11 cellular contexts compared by ENCODE assay signal in the genomic region with DNA sequence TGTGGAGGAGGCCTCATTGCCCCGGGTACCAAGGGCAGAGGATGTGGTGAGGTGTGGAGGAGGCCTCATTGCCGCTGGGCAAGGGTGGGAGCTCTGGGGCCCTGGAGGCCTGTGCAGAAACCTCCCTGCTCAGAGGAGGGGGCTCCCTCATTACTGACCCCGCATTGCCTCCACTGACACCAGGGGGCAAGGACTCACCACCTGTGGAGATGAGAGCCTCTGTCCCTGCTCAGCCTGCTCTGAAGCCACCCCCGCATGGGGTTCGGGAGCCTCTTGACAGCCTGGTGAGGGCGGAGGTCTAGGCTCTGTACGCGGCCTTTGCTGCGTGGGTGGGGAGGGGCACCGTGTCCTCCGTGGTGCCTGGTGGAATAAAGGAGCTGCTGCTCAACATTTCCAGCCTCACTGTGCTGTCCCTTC.
DNase-seq lines count a peak whose midpoint lies in the region; ATAC-seq and TF ChIP-seq lines count a peak whose summit lies in the region.
"Had no signal": no experiment of that assay in that cellular context is flagged by ENCODE, and none has a peak within 500 bp of the region (broad histone marks: within the 10 kb centered on the region; RNA-seq: fewer than 3 reads in every experiment).

No MANE protein-coding gene starts in this region.

- ATAC-seq in activated naive CD8-positive, alpha-beta T cell treated with anti-CD3 and anti-CD28 coated beads, Interleukin-2, amount 10 ng/mL, durations not matched to agents 7 days and 5 days (ENCODE audit: low read depth) = no peak
- no peak for ATAC-seq in lower lobe of right lung
- no peak for ATAC-seq in thoracic aorta (ENCODE audit: insufficient number of reproducible peaks, low FRiP score, low read depth)
- no peak for ATAC-seq in HG03175 (IDR thresholded peaks at IDR 0.05; ENCODE audit: unreplicated experiment)

- POLR2A ChIA-PET in activated naive CD8-positive, alpha-beta T cell treated with anti-CD3 and anti-CD28 coated beads, Interleukin-2, amount 10 ng/mL, durations not matched to agents 7 days and 5 days (lab: Charles Lee) = no interaction called here
- POLR2A ChIA-PET in OCI-LY7 (lab: Charles Lee) = no interaction called here

- no peak overlapping the region for H3K4me3 Mint-ChIP-seq in activated naive CD4-positive, alpha-beta T cell treated with anti-CD3 and anti-CD28 coated beads for 36 hours
- H3K4me3 Mint-ChIP-seq in activated naive CD8-positive, alpha-beta T cell treated with anti-CD3 and anti-CD28 coated beads, Interleukin-2, amount 10 ng/mL, durations not matched to agents 7 days and 5 days = no peak overlapping the region
- H3K4me3 Mint-ChIP-seq: HFFc6 had no signal

- H2AFZ ChIP-seq in OCI-LY7 (ENCODE audit: low read length) = no peak overlapping the region

- no peaks in the 10 kb centered on the region for H3K36me3 ChIP-seq in lower lobe of right lung
- H3K36me3 ChIP-seq in thoracic aorta = no peaks in the 10 kb centered on the region
- H3K36me3 ChIP-seq in OCI-LY7 (ENCODE audit: insufficient read depth, low read length) = no peaks in the 10 kb centered on the region

- peak; percentile 26 for DNase-seq in activated naive CD4-positive, alpha-beta T cell treated with anti-CD3 and anti-CD28 coated beads for 36 hours
- no peak for DNase-seq in activated naive CD4-positive, alpha-beta T cell (lab: John Stamatoyannopoulos, UW)
- no peak for DNase-seq in activated naive CD8-positive, alpha-beta T cell treated with anti-CD3 and anti-CD28 coated beads, Interleukin-2, amount 10 ng/mL, durations not matched to agents 7 days and 5 days
- DNase-seq in lower lobe of right lung = peak; percentile 23
- no peak for DNase-seq in thoracic aorta (ENCODE audit: low spot score)
- DNase-seq in NCI-H446 (lab: John Stamatoyannopoulos, UW) = no peak
- DNase-seq in OCI-LY7 (ENCODE audit: low spot score) = no peak
- DNase-seq: glutamatergic neuron, HFFc6, NCI-H526 had no signal

- intact Hi-C loops in activated naive CD4-positive, alpha-beta T cell treated with anti-CD3 and anti-CD28 coated beads for 36 hours (cut with micrococcal nuclease) = loop anchor here (2.0 to 10.0 kb wide), 3 partner anchors 118 to 336 kb away; no protein-coding TSS in a partner anchor
- intact Hi-C loops in lower lobe of right lung (cut with DNase I) (no loop called here), OCI-LY7 (cut with micrococcal nuclease; ENCODE audit: unreplicated experiment) (no loop called here)

- H3K4me2 ChIP-seq in OCI-LY7 (ENCODE audit: low read length) = no peak overlapping the region

- H3K9me2 ChIP-seq in OCI-LY7 (ENCODE audit: insufficient read depth, low read length) = no peaks in the 10 kb centered on the region

- H3K36me3 Mint-ChIP-seq in activated naive CD4-positive, alpha-beta T cell treated with anti-CD3 and anti-CD28 coated beads for 36 hours (ENCODE audit: low read depth) = no peaks in the 10 kb centered on the region
- H3K36me3 Mint-ChIP-seq in activated naive CD8-positive, alpha-beta T cell treated with anti-CD3 and anti-CD28 coated beads, Interleukin-2, amount 10 ng/mL, durations not matched to agents 7 days and 5 days = peaks cover 6% of the 10 kb centered on the region

- H3K27ac Mint-ChIP-seq in activated naive CD4-positive, alpha-beta T cell treated with anti-CD3 and anti-CD28 coated beads for 36 hours = peak overlapping the region; percentile 50
- peak overlapping the region; percentile 86 for H3K27ac Mint-ChIP-seq in activated naive CD8-positive, alpha-beta T cell treated with anti-CD3 and anti-CD28 coated beads, Interleukin-2, amount 10 ng/mL, durations not matched to agents 7 days and 5 days
- H3K27ac Mint-ChIP-seq: HFFc6 had no signal

- no peaks in the 10 kb centered on the region for H3K27me3 Mint-ChIP-seq in activated naive CD4-positive, alpha-beta T cell treated with anti-CD3 and anti-CD28 coated beads for 36 hours (ENCODE audit: low read depth)
- peaks cover 15% of the 10 kb centered on the region for H3K27me3 Mint-ChIP-seq in activated naive CD8-positive, alpha-beta T cell treated with anti-CD3 and anti-CD28 coated beads, Interleukin-2, amount 10 ng/mL, durations not matched to agents 7 days and 5 days

- no peaks in the 10 kb centered on the region for H3K4me1 ChIP-seq in lower lobe of right lung
- H3K4me1 ChIP-seq in thoracic aorta (ENCODE audit: control insufficient read depth in 1 of 2, low read depth in 2 of 2) = peaks cover 0 to 17% of the 10 kb centered on the region in 2 donors
- no peaks in the 10 kb centered on the region for H3K4me1 ChIP-seq in OCI-LY7 (ENCODE audit: insufficient read depth, low read length, poor library complexity, severe bottlenecking)

- CTCF ChIA-PET in activated naive CD4-positive, alpha-beta T cell treated with anti-CD3 and anti-CD28 coated beads for 36 hours (lab: Charles Lee) = interaction anchor here (1.5 to 2.5 kb wide), 2 partner anchors 36 to 67 kb away, joined by 3 to 8 read pairs; no protein-coding TSS in a partner anchor
- CTCF ChIA-PET in OCI-LY7 (lab: Charles Lee; ENCODE audit: unreplicated experiment) = no interaction called here

- H3K27ac ChIP-seq in lower lobe of right lung (no peak overlapping the region), thoracic aorta (peak overlapping the region; percentile 67 to 76), OCI-LY7 (ENCODE audit: low read depth, low read length, poor library complexity, severe bottlenecking) (no peak overlapping the region)

- H3K79me2 ChIP-seq in OCI-LY7 (ENCODE audit: insufficient read depth, low read depth, low read length) = no peaks in the 10 kb centered on the region

- peaks cover 63% of the 10 kb centered on the region for H3K4me1 Mint-ChIP-seq in activated naive CD4-positive, alpha-beta T cell treated with anti-CD3 and anti-CD28 coated beads for 36 hours (ENCODE audit: low read depth)
- H3K4me1 Mint-ChIP-seq in activated naive CD8-positive, alpha-beta T cell treated with anti-CD3 and anti-CD28 coated beads, Interleukin-2, amount 10 ng/mL, durations not matched to agents 7 days and 5 days = peaks cover 14% of the 10 kb centered on the region

- peaks cover 3% of the 10 kb centered on the region for H3K27me3 ChIP-seq in lower lobe of right lung (ENCODE audit: low read depth)
- no peaks in the 10 kb centered on the region for H3K27me3 ChIP-seq in thoracic aorta (replicated peaks; ENCODE audit: insufficient read depth)

- H3K4me3 ChIP-seq in lower lobe of right lung = no peak overlapping the region
- H3K4me3 ChIP-seq in thoracic aorta = no peak overlapping the region
- no peak overlapping the region for H3K4me3 ChIP-seq in OCI-LY7 (ENCODE audit: low read depth, low read length, poor library complexity, severe bottlenecking)

- TF ChIP-seq CTCF in lower lobe of right lung (IDR thresholded peaks at IDR 0.05) (no peak), thoracic aorta (IDR thresholded peaks at IDR 0.05) (no peak), OCI-LY7 (conservative IDR thresholded peaks at IDR 0.05; ENCODE audit: low read length) (no peak)

- no peaks in the 10 kb centered on the region for H4K20me1 ChIP-seq in OCI-LY7 (ENCODE audit: insufficient read depth, low read length)

- no peaks in the 10 kb centered on the region for H3K9me3 Mint-ChIP-seq in activated naive CD4-positive, alpha-beta T cell treated with anti-CD3 and anti-CD28 coated beads for 36 hours
- peaks cover 7% of the 10 kb centered on the region for H3K9me3 Mint-ChIP-seq in activated naive CD8-positive, alpha-beta T cell treated with anti-CD3 and anti-CD28 coated beads, Interleukin-2, amount 10 ng/mL, durations not matched to agents 7 days and 5 days
- H3K9me3 Mint-ChIP-seq: HFFc6 had no signal

- BruUV-seq in OCI-LY7 (replicated peaks; lab: Mats Ljungman, UMichigan) = no TSS peak

- no peaks in the 10 kb centered on the region for H3K9me3 ChIP-seq in lower lobe of right lung
- no peaks in the 10 kb centered on the region for H3K9me3 ChIP-seq in thoracic aorta
- no peaks in the 10 kb centered on the region for H3K9me3 ChIP-seq in OCI-LY7 (ENCODE audit: low read length)

Comparison
In these comparisons a context has a peak if more than half of its experiments do, and no peak if none do; other contexts are left out.
1. DNase-seq: peak in activated naive CD4-positive, alpha-beta T cell treated with anti-CD3 and anti-CD28 coated beads for 36 hours (single experiment) and lower lobe of right lung (single experiment); none in activated naive CD4-positive, alpha-beta T cell (0 of 4), activated naive CD8-positive, alpha-beta T cell treated with anti-CD3 and anti-CD28 coated beads, Interleukin-2, amount 10 ng/mL, durations not matched to agents 7 days and 5 days (single experiment), thoracic aorta (single experiment), NCI-H446 (0 of 2) and OCI-LY7 (single experiment).
2. H3K27ac ChIP-seq: peak in thoracic aorta (2 of 2); none in lower lobe of right lung (single experiment) and OCI-LY7 (single experiment).